8 cellular contexts compared by ENCODE assay signal in the genomic region with DNA sequence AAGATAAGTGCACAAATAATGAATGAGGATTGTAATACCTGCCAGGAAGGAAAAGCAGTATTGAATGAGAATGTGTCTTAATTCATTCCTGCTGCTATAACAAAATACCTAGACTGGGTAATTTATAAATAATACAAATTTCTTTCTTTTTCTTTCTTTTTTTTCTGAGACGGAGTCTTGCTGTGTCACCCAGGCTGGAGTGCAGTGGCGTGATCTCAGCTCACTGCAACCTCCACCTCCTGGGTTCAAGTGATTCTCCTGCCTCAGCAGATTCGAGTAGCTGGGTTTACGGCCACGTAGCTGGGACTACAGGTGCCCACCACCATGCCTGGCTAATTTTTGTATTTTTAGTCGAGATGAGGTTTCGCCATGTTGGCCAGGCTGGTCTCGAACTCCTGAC. TPM values are rescaled to one million over a fixed set of nuclear protein-coding genes. Genes with fewer than 3 reads are reported as not detected.
DNase-seq lines count a peak whose midpoint lies in the region; ATAC-seq, FAIRE-seq and TF ChIP-seq lines count a peak whose summit lies in the region.
"Not testable (repeated sequence)": the region's sequence is repeated elsewhere in the genome, so short reads cannot be mapped to it uniquely, and the experiment has no call there.

No MANE protein-coding gene starts in this region.

- intact Hi-C loops in activated B cell treated with CpG ODN at 0.5 μM for 24 hours (cut with micrococcal nuclease); pancreas (cut with DNase I); stomach (cut with DNase I; ENCODE audit: low total_unique reads): not testable (repeated sequence)
- intact Hi-C loops in esophagus muscularis mucosa (cut with DNase I), result loop anchor here (10.0 kb wide), 1 partner anchor 62 kb away; no protein-coding TSS in a partner anchor

- TF ChIP-seq CTCF in HL-60 (IDR thresholded peaks at IDR 0.05; ENCODE audit: insufficient read depth, low read length); activated B cell treated with CpG ODN at 0.5 μM for 24 hours (IDR thresholded peaks at IDR 0.05); brain (conservative IDR thresholded peaks at IDR 0.05); esophagus muscularis mucosa (IDR thresholded peaks at IDR 0.05); pancreas (IDR thresholded peaks at IDR 0.05); stomach (IDR thresholded peaks at IDR 0.05): not testable (repeated sequence)

- H3K27me3 ChIP-seq in BLaER1 treated with 17β-estradiol and CSF1 and Interleukin-3, amounts not matched to agents 10 nM and 100 nM; HL-60 (ENCODE audit: insufficient read depth, poor library complexity, severe bottlenecking); esophagus muscularis mucosa; pancreas; stomach: not testable (repeated sequence)

- peaks cover 14% of the 10 kb centered on the region for H3K36me3 Mint-ChIP-seq in activated B cell treated with CpG ODN at 0.5 μM for 24 hours (ENCODE audit: low read depth)
- H3K36me3 Mint-ChIP-seq in brain, memory B cell: not testable (repeated sequence)

- DNase-seq in HL-60 (ENCODE audit: low read depth in 1 of 2, low spot score in 1 of 2); activated B cell treated with CpG ODN at 0.5 μM for 24 hours; esophagus muscularis mucosa (ENCODE audit: extremely low spot score); memory B cell (ENCODE audit: low spot score in 2 of 2); pancreas; stomach: not testable (repeated sequence)

- not testable (repeated sequence) for H3K4me3 ChIP-seq in BLaER1 treated with 17β-estradiol and CSF1 and Interleukin-3, amounts not matched to agents 10 nM and 100 nM; HL-60 (replicated peaks; ENCODE audit: insufficient read depth, low read length); esophagus muscularis mucosa; pancreas; stomach

- 88% methylated on average over 8 of the region's 8 CpGs for WGBS in esophagus muscularis mucosa
- 86 to 91% methylated on average over 8 of the region's 8 CpGs for WGBS in pancreas, 2 donors
- WGBS in stomach, 5 donors, result 86 to 95% (median 88%) methylated on average over 8 of the region's 8 CpGs

- peaks cover 70% of the 10 kb centered on the region for H3K4me1 Mint-ChIP-seq in activated B cell treated with CpG ODN at 0.5 μM for 24 hours
- H3K4me1 Mint-ChIP-seq in brain, result peaks cover 42% of the 10 kb centered on the region
- peaks cover 34% of the 10 kb centered on the region for H3K4me1 Mint-ChIP-seq in memory B cell

- TF ChIP-seq POLR2A in esophagus muscularis mucosa (IDR thresholded peaks at IDR 0.05; ENCODE audit: low read depth); stomach (IDR thresholded peaks at IDR 0.05): not testable (repeated sequence)

- not testable (repeated sequence) for H3K9me3 ChIP-seq in BLaER1 treated with 17β-estradiol and CSF1 and Interleukin-3, amounts not matched to agents 10 nM and 100 nM (replicated peaks in 1 of 11); esophagus muscularis mucosa; pancreas; stomach

- CTCF ChIA-PET in activated B cell treated with CpG ODN at 0.5 μM for 24 hours (lab: Charles Lee), result interaction anchor here (1.0 kb wide), 1 partner anchor 51 kb away, joined by 5 read pairs; no protein-coding TSS in a partner anchor

- H3K27ac Mint-ChIP-seq in activated B cell treated with CpG ODN at 0.5 μM for 24 hours (peak overlapping the region; percentile 70), brain (peak overlapping the region in 3 of 5 experiments; percentile 59 to 91 (median 89)), memory B cell (peak overlapping the region; percentile 58)

- 0 out of 22 replicates have a peak overlapping the region, but pooled peaks of 1 of the 11 experiments have one; percentile 52 for H3K9ac ChIP-seq in BLaER1 treated with 17β-estradiol and CSF1 and Interleukin-3, amounts not matched to agents 10 nM and 100 nM

- peaks cover 4 to 13% (median 10%) of the 10 kb centered on the region in 11 experiments; a peak in 18 of 22 replicates for H4K20me1 ChIP-seq in BLaER1 treated with 17β-estradiol and CSF1 and Interleukin-3, amounts not matched to agents 10 nM and 100 nM

- POLR2A ChIA-PET in activated B cell treated with CpG ODN at 0.5 μM for 24 hours (lab: Charles Lee), result interaction anchor here (0.6 to 1.2 kb wide), 2 partner anchors 298 to 631 kb away, joined by 4 read pairs; a partner anchor contains a TSS

- ATAC-seq in activated B cell treated with CpG ODN at 0.5 μM for 24 hours (ENCODE audit: low read depth); memory B cell (ENCODE audit: low read depth); pancreas: not testable (repeated sequence)

- H3K4me1 ChIP-seq in BLaER1 treated with 17β-estradiol and CSF1 and Interleukin-3, amounts not matched to agents 10 nM and 100 nM, result peaks cover 65 to 75% (median 69%) of the 10 kb centered on the region in 10 experiments
- H3K4me1 ChIP-seq in esophagus muscularis mucosa (peaks cover 47 to 55% (median 50%) of the 10 kb centered on the region in 4 donors), pancreas (peaks cover 27 to 37% (median 28%) of the 10 kb centered on the region in 3 donors), stomach (peaks cover 31 to 74% (median 42%) of the 10 kb centered on the region in 4 donors)

- H3K4me2 ChIP-seq in BLaER1 treated with 17β-estradiol and CSF1 and Interleukin-3, amounts not matched to agents 10 nM and 100 nM, result peak overlapping the region in 9 of 11 experiments; percentile 62 to 92 (median 86); a peak in 15 of 22 replicates

- not testable (repeated sequence) for H3K9me3 Mint-ChIP-seq in activated B cell treated with CpG ODN at 0.5 μM for 24 hours, brain, memory B cell

- H3K27me3 Mint-ChIP-seq in activated B cell treated with CpG ODN at 0.5 μM for 24 hours, memory B cell: not testable (repeated sequence)
- peaks cover 13% of the 10 kb centered on the region for H3K27me3 Mint-ChIP-seq in brain

- peaks cover 3 to 11% (median 5%) of the 10 kb centered on the region in 11 experiments; a peak in 18 of 22 replicates for H3K36me3 ChIP-seq in BLaER1 treated with 17β-estradiol and CSF1 and Interleukin-3, amounts not matched to agents 10 nM and 100 nM
- H3K36me3 ChIP-seq in esophagus muscularis mucosa, pancreas, stomach: not testable (repeated sequence)

- FAIRE-seq in pancreas (lab: Jason Lieb, UNC), result not testable (repeated sequence)

- TF ChIP-seq EP300 in esophagus muscularis mucosa (IDR thresholded peaks at IDR 0.05); stomach (IDR thresholded peaks at IDR 0.05): not testable (repeated sequence)

- H3K27ac ChIP-seq in BLaER1 treated with 17β-estradiol and CSF1 and Interleukin-3, amounts not matched to agents 10 nM and 100 nM, result peak overlapping the region in 4 of 11 experiments; percentile 98 to 99 (median 99); a peak in 5 of 22 replicates
- H3K27ac ChIP-seq in HL-60 (replicated peaks), result peak overlapping the region; percentile 33; the same call in 1 of the 2 replicates
- H3K27ac ChIP-seq in esophagus muscularis mucosa (replicated peaks in 1 of 4), result peak overlapping the region; percentile 74 to 98 (median 87)
- peak overlapping the region in 3 of 4 donors; percentile 23 to 72 (median 46) for H3K27ac ChIP-seq in pancreas
- H3K27ac ChIP-seq in stomach, result peak overlapping the region in 4 of 5 donors; percentile 22 to 99 (median 62)

- H3K4me3 Mint-ChIP-seq in activated B cell treated with CpG ODN at 0.5 μM for 24 hours, memory B cell: not testable (repeated sequence)
- H3K4me3 Mint-ChIP-seq in brain, result peak overlapping the region in 2 of 5 experiments; percentile 55 to 86

RNA-seq across cellular contexts. Expression of a gene that starts 3.3 kb away (rescaled TPM):
- total RNA-seq in activated B cell treated with CpG ODN at 0.5 μM for 24 hours (410 and 411 TPM in 2 replicates), esophagus muscularis mucosa (100 to 1,000 TPM; 412 to 468 (median 442) TPM), pancreas (100 to 1,000 TPM in 2 of 6 donors, 10 to 100 TPM in 4; 40.7 to 146 (median 69.5) TPM), stomach (100 to 1,000 TPM in 4 of 5 donors, 10 to 100 TPM in 1; 99.1 to 252 (median 145) TPM)
- polyA plus RNA-seq in brain (ENCODE audit: insufficient read depth, low read depth, low replicate concordance) (188 TPM), pancreas (10 to 100 TPM; 28.5 to 53.2 TPM), stomach (100 to 1,000 TPM in 2 of 3 donors, 10 to 100 TPM in 1; 95.5 to 185 (median 162) TPM)

RNA-seq across cellular contexts. Expression of a gene that starts 59.8 kb away (rescaled TPM):
- 41.8 and 43.5 TPM in 2 replicates for total RNA-seq in activated B cell treated with CpG ODN at 0.5 μM for 24 hours
- polyA plus RNA-seq in brain (ENCODE audit: insufficient read depth, low read depth, low replicate concordance), result 132 TPM
- total RNA-seq in esophagus muscularis mucosa, result 10 to 100 TPM; 44.1 to 75.2 (median 50.0) TPM
- total RNA-seq in pancreas, result 10 to 100 TPM; 20.1 to 74.1 (median 32.2) TPM
- 10 to 100 TPM; 21.3 to 50.5 TPM for polyA plus RNA-seq in pancreas
- total RNA-seq in stomach, result 10 to 100 TPM in 4 of 5 donors, 1 to 10 TPM in 1; 3.5 to 79.9 (median 39.6) TPM
- polyA plus RNA-seq in stomach, result 10 to 100 TPM; 19.7 to 34.6 (median 32.1) TPM
